Comparison of ENCODE assay signal across 8 cellular contexts in the genomic region with DNA sequence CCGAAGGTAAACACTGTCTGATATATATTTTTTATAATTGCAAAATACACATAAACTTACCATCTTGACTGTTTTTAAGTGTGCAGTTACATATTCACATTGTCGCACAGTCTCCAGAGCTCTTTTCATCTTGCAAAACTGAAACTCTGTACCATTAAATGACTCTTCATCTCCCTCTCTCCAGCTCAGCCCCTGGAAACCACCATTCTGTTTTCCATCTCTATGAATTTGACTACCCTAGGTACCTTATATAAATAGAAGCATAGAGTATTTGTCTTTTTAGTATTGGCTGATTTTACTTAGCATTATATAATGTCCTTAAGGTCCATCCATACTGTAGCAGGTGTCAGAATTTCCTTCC. TPM values are rescaled to one million over a fixed set of nuclear protein-coding genes. Genes with fewer than 3 reads are reported as not detected.
A peak's percentile ranks its signal among the peaks of the same experiment; 100 is the strongest.
DNase-seq lines count a peak whose midpoint lies in the region; ATAC-seq and TF ChIP-seq lines count a peak whose summit lies in the region.

No MANE protein-coding gene starts in this region.

- H3K36me3 ChIP-seq in Loucy (ENCODE audit: insufficient read depth, low read length) = no peaks in the 10 kb centered on the region

- H3K27me3 Mint-ChIP-seq in activated T-cell treated with anti-CD3 and anti-CD28 coated beads, Interleukin-2, amount 50 U/mL, for 72 hours (ENCODE audit: low read depth) = no peaks in the 10 kb centered on the region
- H3K27me3 Mint-ChIP-seq in stimulated activated naive CD8-positive, alpha-beta T cell treated with anti-CD3 and anti-CD28 coated beads, Interleukin-15, amount 100 ng/mL, for 72 hours = no peaks in the 10 kb centered on the region

- peak; percentile 72 to 77 for ATAC-seq in activated T-cell treated with anti-CD3 and anti-CD28 coated beads, Interleukin-2, amount 50 U/mL, for 72 hours (replicated peaks in 1 of 2)
- peak; percentile 73 for ATAC-seq in HG02610 (IDR thresholded peaks at IDR 0.05; ENCODE audit: unreplicated experiment)
- peak; percentile 88 for ATAC-seq in stimulated activated naive CD8-positive, alpha-beta T cell treated with anti-CD3 and anti-CD28 coated beads, Interleukin-15, amount 100 ng/mL, for 72 hours

- H3K9me3 Mint-ChIP-seq in activated T-cell treated with anti-CD3 and anti-CD28 coated beads, Interleukin-2, amount 50 U/mL, for 72 hours = no peaks in the 10 kb centered on the region
- H3K9me3 Mint-ChIP-seq in stimulated activated naive CD8-positive, alpha-beta T cell treated with anti-CD3 and anti-CD28 coated beads, Interleukin-15, amount 100 ng/mL, for 72 hours = no peaks in the 10 kb centered on the region

- H3K4me2 ChIP-seq in Loucy (ENCODE audit: low read depth, low read length, poor library complexity, severe bottlenecking) = peak overlapping the region; percentile 46

- no peak overlapping the region for H2AFZ ChIP-seq in Loucy (ENCODE audit: low read length)

- no peaks in the 10 kb centered on the region for H3K36me3 Mint-ChIP-seq in activated T-cell treated with anti-CD3 and anti-CD28 coated beads, Interleukin-2, amount 50 U/mL, for 72 hours (ENCODE audit: insufficient read depth in 2 of 2)

- peak in 1 of 2 donors; percentile 20 for DNase-seq in activated T-cell treated with anti-CD3 and anti-CD28 coated beads, Interleukin-2, amount 50 U/mL, for 72 hours
- DNase-seq in activated T-cell treated with anti-CD3 and anti-CD28 coated beads, Interleukin-2, amount 50 U/mL, for 48 hours = no peak
- DNase-seq in stimulated activated naive CD8-positive, alpha-beta T cell treated with anti-CD3 and anti-CD28 coated beads, Interleukin-15, amount 100 ng/mL, for 72 hours = no peak
- no peak for DNase-seq in RWPE1 (ENCODE audit: low spot score)
- DNase-seq in GM13976 (ENCODE audit: low spot score) = no peak
- DNase-seq in DMS153 treated with DMSO at 0.1 percent for 48 hours (lab: John Stamatoyannopoulos, UW; ENCODE audit: unreplicated experiment) = no peak

- peaks cover 27% of the 10 kb centered on the region for H4K20me1 ChIP-seq in Loucy (ENCODE audit: insufficient read depth, low read length, poor library complexity, severe bottlenecking)

- no peaks in the 10 kb centered on the region for H3F3A ChIP-seq in Loucy (ENCODE audit: low read depth)

- H3K9me2 ChIP-seq in Loucy (replicated peaks; ENCODE audit: low read depth, low read length) = no peaks in the 10 kb centered on the region

- no peak overlapping the region for H3K4me3 ChIP-seq in Loucy (ENCODE audit: low read length, poor library complexity, severe bottlenecking)

- no peak overlapping the region for H3K9ac ChIP-seq in Loucy (ENCODE audit: low read depth, low read length, poor library complexity, severe bottlenecking)

- peaks cover 76% of the 10 kb centered on the region for H3K4me1 Mint-ChIP-seq in activated T-cell treated with anti-CD3 and anti-CD28 coated beads, Interleukin-2, amount 50 U/mL, for 72 hours (ENCODE audit: low read depth)
- peaks cover 81% of the 10 kb centered on the region for H3K4me1 Mint-ChIP-seq in stimulated activated naive CD8-positive, alpha-beta T cell treated with anti-CD3 and anti-CD28 coated beads, Interleukin-15, amount 100 ng/mL, for 72 hours

- H3K27me3 ChIP-seq in Loucy (ENCODE audit: insufficient read depth, low read length, poor library complexity, severe bottlenecking) = no peaks in the 10 kb centered on the region

- CTCF ChIA-PET in RWPE1 (lab: Yijun Ruan, JAX) = no interaction called here

- peak overlapping the region; percentile 77 for H3K27ac Mint-ChIP-seq in activated T-cell treated with anti-CD3 and anti-CD28 coated beads, Interleukin-2, amount 50 U/mL, for 72 hours
- H3K27ac Mint-ChIP-seq in stimulated activated naive CD8-positive, alpha-beta T cell treated with anti-CD3 and anti-CD28 coated beads, Interleukin-15, amount 100 ng/mL, for 72 hours = peak overlapping the region in 1 of 2 donors; percentile 23

- peaks cover 98% of the 10 kb centered on the region for H3K79me2 ChIP-seq in Loucy (ENCODE audit: insufficient read depth, low read length)

- TF ChIP-seq CTCF in Loucy (conservative IDR thresholded peaks at IDR 0.05; ENCODE audit: low read length) (no peak), RWPE1 (conservative IDR thresholded peaks at IDR 0.05; ENCODE audit: low read depth) (no peak), GM13976 (IDR thresholded peaks at IDR 0.05; ENCODE audit: borderline replicate concordance, control extremely low read depth, extremely low read depth, insufficient read depth, missing control alignments) (no peak)

- H3K4me1 ChIP-seq in Loucy (ENCODE audit: insufficient read depth, low read length, poor library complexity, severe bottlenecking) = peaks cover 65% of the 10 kb centered on the region

- POLR2A ChIA-PET in RWPE1 (lab: Yijun Ruan, JAX; ENCODE audit: low non-redundant PET) = no interaction called here

- in situ Hi-C loops in GM13976 (cut with MboI; ENCODE audit: low sequenced_read_pairs, unreplicated experiment) = no loop called here

- H3K27ac ChIP-seq in RWPE1 = no peak overlapping the region

- peak overlapping the region; percentile 38 to 74 for H3K4me3 Mint-ChIP-seq in activated T-cell treated with anti-CD3 and anti-CD28 coated beads, Interleukin-2, amount 50 U/mL, for 72 hours
- H3K4me3 Mint-ChIP-seq in stimulated activated naive CD8-positive, alpha-beta T cell treated with anti-CD3 and anti-CD28 coated beads, Interleukin-15, amount 100 ng/mL, for 72 hours = no peak overlapping the region

- H3K9me3 ChIP-seq in Loucy (ENCODE audit: insufficient read depth, low read depth, low read length) = no peaks in the 10 kb centered on the region

RNA-seq across cellular contexts. Expression of a gene that starts 45.8 kb away (rescaled TPM):
- total RNA-seq in activated T-cell treated with anti-CD3 and anti-CD28 coated beads, Interleukin-2, amount 50 U/mL, for 72 hours = 10 to 100 TPM; 18.4 to 21.5 TPM

Comparison
In these comparisons a context has a peak if more than half of its experiments do, and no peak if none do; other contexts are left out.
1. H3K4me3 Mint-ChIP-seq: peak in activated T-cell treated with anti-CD3 and anti-CD28 coated beads, Interleukin-2, amount 50 U/mL, for 72 hours (2 of 2); none in stimulated activated naive CD8-positive, alpha-beta T cell treated with anti-CD3 and anti-CD28 coated beads, Interleukin-15, amount 100 ng/mL, for 72 hours (0 of 2).
2. Peak in every context shown above with its lines, with median percentiles within 50 percentile points of each other: ATAC-seq.